ENCODE assay signal across 19 cellular contexts in genomic region chr20:3021777-3022176, GRCh38. TPM values are rescaled to one million over a fixed set of nuclear protein-coding genes. Genes with fewer than 3 reads are reported as not detected.
"Had no signal": no experiment of that assay in that cellular context is flagged by ENCODE, and none has a peak within 500 bp of the region (broad histone marks: within the 10 kb centered on the region; RNA-seq: fewer than 3 reads in every experiment).

No MANE protein-coding gene starts in this region.

- H3K4me3 Mint-ChIP-seq: activated CD8-positive, alpha-beta memory T cell treated with anti-CD3 and anti-CD28 coated beads, Interleukin-2, amount 10 ng/mL, durations not matched to agents 7 days and 5 days; naive thymus-derived CD4-positive, alpha-beta T cell had no signal

- H3K4me1 ChIP-seq: adrenal gland had no signal

- H3K27me3 Mint-ChIP-seq: activated CD8-positive, alpha-beta memory T cell treated with anti-CD3 and anti-CD28 coated beads, Interleukin-2, amount 10 ng/mL, durations not matched to agents 7 days and 5 days; naive thymus-derived CD4-positive, alpha-beta T cell had no signal

- H3K4me3 ChIP-seq: adrenal gland, cardiac muscle cell, lung, thoracic aorta had no signal

- H3K27ac ChIP-seq: adrenal gland, cardiac muscle cell, thoracic aorta had no signal

- H3K27me3 ChIP-seq: adrenal gland, cardiac muscle cell had no signal

- H3K4me1 Mint-ChIP-seq: activated CD8-positive, alpha-beta memory T cell treated with anti-CD3 and anti-CD28 coated beads, Interleukin-2, amount 10 ng/mL, durations not matched to agents 7 days and 5 days; naive thymus-derived CD4-positive, alpha-beta T cell had no signal

- H3K9me3 ChIP-seq: adrenal gland, thoracic aorta had no signal

- DNase-seq: activated CD4-positive, CD25-positive, alpha-beta regulatory T cell; activated CD8-positive, alpha-beta memory T cell treated with anti-CD3 and anti-CD28 coated beads, Interleukin-2, amount 10 ng/mL, durations not matched to agents 7 days and 5 days; activated naive CD4-positive, alpha-beta T cell treated with Interleukin-2 at 50 U/mL for 16 hours; activated T-cell treated with anti-CD3 and anti-CD28 coated beads, Interleukin-2, amount 50 U/mL, for 1 hour; head of caudate nucleus; naive thymus-derived CD4-positive, alpha-beta T cell; right cardiac atrium; small intestine; stimulated activated CD4-positive, alpha-beta T cell treated with anti-CD3 and anti-CD28 coated beads, Interleukin-4, amount 100 ng/mL, for 4 hours; stimulated activated CD8-positive, alpha-beta memory T cell treated with anti-CD3 and anti-CD28 coated beads, Interleukin-4, amount 100 ng/mL, for 48 hours had no signal

- ATAC-seq: activated CD8-positive, alpha-beta memory T cell treated with anti-CD3 and anti-CD28 coated beads, Interleukin-2, amount 10 ng/mL, durations not matched to agents 7 days and 5 days; naive thymus-derived CD4-positive, alpha-beta T cell; right cardiac atrium had no signal

- H3K27ac Mint-ChIP-seq: activated CD8-positive, alpha-beta memory T cell treated with anti-CD3 and anti-CD28 coated beads, Interleukin-2, amount 10 ng/mL, durations not matched to agents 7 days and 5 days had no signal

RNA-seq across cellular contexts. Expression of gene GNRH2, which starts 21.6 kb away (rescaled TPM):
- total RNA-seq: dermis microvascular lymphatic vessel endothelial cell, epithelial cell of proximal tubule, frontal cortex, thoracic aorta had no signal
- polyA plus RNA-seq: cardiac muscle cell; naive thymus-derived CD4-positive, alpha-beta T cell had no signal

RNA-seq across cellular contexts. Expression of gene OXT, which starts 49.6 kb away (rescaled TPM):
- total RNA-seq: activated CD8-positive, alpha-beta memory T cell treated with anti-CD3 and anti-CD28 coated beads, Interleukin-2, amount 10 ng/mL, durations not matched to agents 7 days and 5 days; cardiac muscle cell; dermis microvascular lymphatic vessel endothelial cell; epithelial cell of proximal tubule; frontal cortex; lung; mononuclear cell; T-helper 2 cell treated with Interferon-gamma antibody and Interleukin-4, amounts not matched to agents 100 ng/mL and 5 ng/mL, for 36 hours; thoracic aorta had no signal
- polyA plus RNA-seq: cardiac muscle cell, lung, right cardiac atrium had no signal
